In genomic region chr20:20002101-20002998, GRCh38 we compare ENCODE assay signal across 10 cellular contexts. TPM values are rescaled to one million over a fixed set of nuclear protein-coding genes. Genes with fewer than 3 reads are reported as not detected.
DNase-seq lines count a peak whose midpoint lies in the region; ATAC-seq and TF ChIP-seq lines count a peak whose summit lies in the region.
"Had no signal": no experiment of that assay in that cellular context is flagged by ENCODE, and none has a peak within 500 bp of the region (broad histone marks: within the 10 kb centered on the region; RNA-seq: fewer than 3 reads in every experiment).

No MANE protein-coding gene starts in this region.

- no peak overlapping the region for H3K9ac ChIP-seq in SK-N-SH

- H4K20me1 ChIP-seq in SK-N-SH (ENCODE audit: insufficient read depth) = no peaks in the 10 kb centered on the region

- H3F3A ChIP-seq in SK-N-SH (replicated peaks; ENCODE audit: insufficient read depth) = no peaks in the 10 kb centered on the region

- TF ChIP-seq RAD21 in SK-N-SH (IDR thresholded peaks at IDR 0.05; ENCODE audit: low read length) = no peak

- 76% methylated on average over 9 of the region's 9 CpGs for WGBS in SK-N-SH (ENCODE audit: low lambda C conversion rate)
- WGBS in right lobe of liver (ENCODE audit: insufficient coverage, low coverage, low lambda C conversion rate, missing lambda C conversion rate) = 17% methylated on average over 9 of the region's 9 CpGs

- H3K4me1 Mint-ChIP-seq in activated naive CD8-positive, alpha-beta T cell treated with anti-CD3 and anti-CD28 coated beads, Interleukin-2, amount 10 ng/mL, durations not matched to agents 7 days and 5 days = peaks cover 14% of the 10 kb centered on the region
- peaks cover 5 to 12% of the 10 kb centered on the region in 2 donors for H3K4me1 Mint-ChIP-seq in effector memory CD8-positive, alpha-beta T cell (ENCODE audit: low read depth in 2 of 2)

- 0 out of 2 replicates have a peak, but pooled peaks cover 4% of the 10 kb centered on the region for H3K79me2 ChIP-seq in SK-N-SH (ENCODE audit: insufficient read depth)

- peaks cover 37% of the 10 kb centered on the region for H3K27me3 Mint-ChIP-seq in activated naive CD8-positive, alpha-beta T cell treated with anti-CD3 and anti-CD28 coated beads, Interleukin-2, amount 10 ng/mL, durations not matched to agents 7 days and 5 days
- H3K27me3 Mint-ChIP-seq in effector memory CD8-positive, alpha-beta T cell = peaks cover 50 to 79% of the 10 kb centered on the region in 2 donors

- ATAC-seq in SK-N-SH treated with all-trans-retinoic acid at 6 μM for 48 hours (peak; percentile 87), right lobe of liver (peak; percentile 42 to 88 (median 48)), thoracic aorta (ENCODE audit: insufficient number of reproducible peaks, low FRiP score, low read depth) (no peak), GM21825 (IDR thresholded peaks at IDR 0.05; ENCODE audit: unreplicated experiment) (no peak)
- no peak for ATAC-seq in activated naive CD8-positive, alpha-beta T cell treated with anti-CD3 and anti-CD28 coated beads, Interleukin-2, amount 10 ng/mL, durations not matched to agents 7 days and 5 days (ENCODE audit: low read depth)
- ATAC-seq in effector memory CD8-positive, alpha-beta T cell (replicated peaks) = no peak

- no peak for TF ChIP-seq POLR2A in right lobe of liver (IDR thresholded peaks at IDR 0.05)

- no peak overlapping the region for H2AFZ ChIP-seq in SK-N-SH (ENCODE audit: low read depth)

- no peak overlapping the region for H3K27ac Mint-ChIP-seq in activated naive CD8-positive, alpha-beta T cell treated with anti-CD3 and anti-CD28 coated beads, Interleukin-2, amount 10 ng/mL, durations not matched to agents 7 days and 5 days
- H3K27ac Mint-ChIP-seq in effector memory CD8-positive, alpha-beta T cell = no peak overlapping the region

- no peak for TF ChIP-seq EP300 in SK-N-SH (IDR thresholded peaks at IDR 0.05; ENCODE audit: borderline replicate concordance in 1 of 2, low read depth in 1 of 2, low read length in 1 of 2)

- H3K4me3 Mint-ChIP-seq in activated naive CD8-positive, alpha-beta T cell treated with anti-CD3 and anti-CD28 coated beads, Interleukin-2, amount 10 ng/mL, durations not matched to agents 7 days and 5 days = peak overlapping the region; percentile 71
- H3K4me3 Mint-ChIP-seq in effector memory CD8-positive, alpha-beta T cell = peak overlapping the region in 1 of 2 donors; percentile 2

- H3K27me3 ChIP-seq in SK-N-SH (ENCODE audit: insufficient read depth) = no peaks in the 10 kb centered on the region
- H3K27me3 ChIP-seq in right lobe of liver = no peaks in the 10 kb centered on the region
- no peaks in the 10 kb centered on the region for H3K27me3 ChIP-seq in thoracic aorta (replicated peaks; ENCODE audit: insufficient read depth)

- no peak overlapping the region for H3K4me3 ChIP-seq in SK-N-SH (ENCODE audit: low read depth in 2 of 2, low read length in 1 of 2)
- H3K4me3 ChIP-seq in right lobe of liver = no peak overlapping the region
- peak overlapping the region; percentile 57 for H3K4me3 ChIP-seq in thoracic aorta

- no peaks in the 10 kb centered on the region for H3K9me3 ChIP-seq in SK-N-SH
- no peaks in the 10 kb centered on the region for H3K9me3 ChIP-seq in right lobe of liver
- H3K9me3 ChIP-seq in thoracic aorta = no peaks in the 10 kb centered on the region

- no peaks in the 10 kb centered on the region for H3K9me3 Mint-ChIP-seq in activated naive CD8-positive, alpha-beta T cell treated with anti-CD3 and anti-CD28 coated beads, Interleukin-2, amount 10 ng/mL, durations not matched to agents 7 days and 5 days
- no peaks in the 10 kb centered on the region for H3K9me3 Mint-ChIP-seq in effector memory CD8-positive, alpha-beta T cell

- H3K4me1 ChIP-seq in SK-N-SH (ENCODE audit: control insufficient read depth in 1 of 2, insufficient read depth in 2 of 2, low read depth in 1 of 2, low read length in 1 of 2) (peaks cover 6 to 12% of the 10 kb centered on the region in 2 experiments; a peak in 2 of 4 replicates), right lobe of liver (peaks cover 0 to 37% (median 13%) of the 10 kb centered on the region in 4 donors), thoracic aorta (ENCODE audit: control insufficient read depth in 1 of 2, low read depth in 2 of 2) (peaks cover 11 to 63% of the 10 kb centered on the region in 2 donors)

- CTCF ChIA-PET in SK-N-SH (lab: Yijun Ruan, JAX) = interaction anchor here (1.0 to 1.1 kb wide), 2 partner anchors 8 to 15 kb away, joined by 3 read pairs; partner anchors contain the start of gene NAA20

- no peaks in the 10 kb centered on the region for H3K9me2 ChIP-seq in SK-N-SH

- H3K36me3 ChIP-seq in SK-N-SH (replicated peaks in 1 of 2; ENCODE audit: control insufficient read depth in 1 of 2, insufficient read depth in 2 of 2, low read length in 1 of 2) (peaks cover 0 to 3% of the 10 kb centered on the region in 2 experiments), right lobe of liver (peaks cover 0 to 8% (median 0%) of the 10 kb centered on the region in 4 donors), thoracic aorta (peaks cover 19% of the 10 kb centered on the region)

- H3K36me3 Mint-ChIP-seq in activated naive CD8-positive, alpha-beta T cell treated with anti-CD3 and anti-CD28 coated beads, Interleukin-2, amount 10 ng/mL, durations not matched to agents 7 days and 5 days = no peaks in the 10 kb centered on the region
- no peaks in the 10 kb centered on the region for H3K36me3 Mint-ChIP-seq in effector memory CD8-positive, alpha-beta T cell (ENCODE audit: insufficient read depth)

- intact Hi-C loops in right lobe of liver (cut with DNase I) = no loop called here

- POLR2A ChIA-PET in SK-N-SH (lab: Yijun Ruan, JAX) = no interaction called here
- POLR2A ChIA-PET in activated naive CD8-positive, alpha-beta T cell treated with anti-CD3 and anti-CD28 coated beads, Interleukin-2, amount 10 ng/mL, durations not matched to agents 7 days and 5 days (lab: Charles Lee) = no interaction called here

- TF ChIP-seq CTCF in SK-N-SH (IDR thresholded peaks at IDR 0.05) (no peak), right lobe of liver (IDR thresholded peaks at IDR 0.05) (no peak), thoracic aorta (IDR thresholded peaks at IDR 0.05) (no peak)

- H3K4me2 ChIP-seq in SK-N-SH = no peak overlapping the region

- DNase-seq in SK-N-SH (no peak), right lobe of liver (peak in 1 of 3 donors; percentile 76), thoracic aorta (ENCODE audit: low spot score) (no peak), hypothalamus (lab: John Stamatoyannopoulos, UW) (no peak)
- DNase-seq in activated naive CD8-positive, alpha-beta T cell treated with anti-CD3 and anti-CD28 coated beads, Interleukin-2, amount 10 ng/mL, durations not matched to agents 7 days and 5 days = no peak
- no peak for DNase-seq in effector memory CD8-positive, alpha-beta T cell
- DNase-seq: NCI-H2029 treated with DMSO at 0.1 percent for 48 hours, retina had no signal

- H3K27ac ChIP-seq in SK-N-SH (ENCODE audit: low read depth in 2 of 2, low read length in 1 of 2) = no peak overlapping the region; a peak in 1 of 4 replicates
- peak overlapping the region in 2 of 3 donors; percentile 18 to 55 for H3K27ac ChIP-seq in right lobe of liver
- H3K27ac ChIP-seq in thoracic aorta = peak overlapping the region; percentile 74 to 80

TF ChIP-seq in SK-N-SH treated with all-trans-retinoic acid at 6 μM for 48 hours, 23 proteins besides CTCF, POLR2A, EP300 and RAD21:
- TF ChIP-seq ISL1 (CRISPR knock-in tag; IDR thresholded peaks at IDR 0.05) (no peak), ZNF70 (CRISPR knock-in tag; IDR thresholded peaks at IDR 0.05) (no peak), TCF4 (CRISPR knock-in tag; IDR thresholded peaks at IDR 0.05; ENCODE audit: borderline replicate concordance) (no peak)

TF ChIP-seq in SK-N-SH, 30 proteins besides CTCF, POLR2A, EP300 and RAD21:
- TF ChIP-seq FOXJ3 (CRISPR knock-in tag; IDR thresholded peaks at IDR 0.05) (no peak), NFIC (IDR thresholded peaks at IDR 0.05; ENCODE audit: borderline replicate concordance) (no peak)
- TF ChIP-seq, protein P1, sequence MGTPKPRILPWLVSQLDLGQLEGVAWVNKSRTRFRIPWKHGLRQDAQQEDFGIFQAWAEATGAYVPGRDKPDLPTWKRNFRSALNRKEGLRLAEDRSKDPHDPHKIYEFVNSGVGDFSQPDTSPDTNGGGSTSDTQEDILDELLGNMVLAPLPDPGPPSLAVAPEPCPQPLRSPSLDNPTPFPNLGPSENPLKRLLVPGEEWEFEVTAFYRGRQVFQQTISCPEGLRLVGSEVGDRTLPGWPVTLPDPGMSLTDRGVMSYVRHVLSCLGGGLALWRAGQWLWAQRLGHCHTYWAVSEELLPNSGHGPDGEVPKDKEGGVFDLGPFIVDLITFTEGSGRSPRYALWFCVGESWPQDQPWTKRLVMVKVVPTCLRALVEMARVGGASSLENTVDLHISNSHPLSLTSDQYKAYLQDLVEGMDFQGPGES (IDR thresholded peaks at IDR 0.05; ENCODE audit: low read depth, low read length) = no peak

RNA-seq across cellular contexts. Expression of gene NAA20, which starts 14.8 kb away (rescaled TPM):
- 85.0 and 91.8 TPM in 2 replicates for polyA plus RNA-seq in SK-N-SH (2012; rRNA removed)
- 103 and 119 TPM in 2 replicates for polyA plus RNA-seq in SK-N-SH (2012; cell fraction: cytosol; rRNA removed)
- 20.4 and 44.9 TPM in 2 replicates for polyA plus RNA-seq in SK-N-SH (2012; cell fraction: nucleus; rRNA removed)
- total RNA-seq in activated naive CD8-positive, alpha-beta T cell treated with anti-CD3 and anti-CD28 coated beads, Interleukin-2, amount 10 ng/mL, durations not matched to agents 7 days and 5 days = 10 to 100 TPM; 40.1 to 42.7 TPM
- 10 to 100 TPM; 34.0 to 48.0 (median 41.7) TPM for total RNA-seq in right lobe of liver
- total RNA-seq in thoracic aorta = 10 to 100 TPM; 14.6 to 16.9 TPM

RNA-seq across cellular contexts. Expression of gene CRNKL1, which starts 49.9 kb away (rescaled TPM):
- polyA plus RNA-seq in SK-N-SH (2012; rRNA removed) = 7.6 and 8.9 TPM in 2 replicates
- polyA plus RNA-seq in SK-N-SH (2012; cell fraction: cytosol; rRNA removed) = 10.1 and 12.3 TPM in 2 replicates
- 7.1 and 10.3 TPM in 2 replicates for polyA plus RNA-seq in SK-N-SH (2012; cell fraction: nucleus; rRNA removed)
- 10 to 100 TPM; 23.2 to 25.1 TPM for total RNA-seq in activated naive CD8-positive, alpha-beta T cell treated with anti-CD3 and anti-CD28 coated beads, Interleukin-2, amount 10 ng/mL, durations not matched to agents 7 days and 5 days
- total RNA-seq in right lobe of liver (10 to 100 TPM in 1 of 6 experiments, 1 to 10 TPM in 5; 5.5 to 13.2 (median 7.2) TPM), thoracic aorta (10 to 100 TPM; 17.3 to 24.5 TPM)

RNA-seq across cellular contexts. Expression of gene CFAP61, which starts 50.0 kb away (rescaled TPM):
- polyA plus RNA-seq in SK-N-SH (2012; rRNA removed) = 0.26 and 0.62 TPM in 2 replicates
- polyA plus RNA-seq in SK-N-SH (2012; cell fraction: cytosol; rRNA removed) = 0.39 and 0.53 TPM in 2 replicates
- 0.55 and 0.94 TPM in 2 replicates for polyA plus RNA-seq in SK-N-SH (2012; cell fraction: nucleus; rRNA removed)
- not detected for total RNA-seq in activated naive CD8-positive, alpha-beta T cell treated with anti-CD3 and anti-CD28 coated beads, Interleukin-2, amount 10 ng/mL, durations not matched to agents 7 days and 5 days
- total RNA-seq in right lobe of liver = not detected
- total RNA-seq in thoracic aorta = under 1 TPM in 1 of 2 donors, not detected in 1; 0.27 TPM

Comparison
In these comparisons a context has a peak if more than half of its experiments do, and no peak if none do; other contexts are left out.
1. ATAC-seq: peak in SK-N-SH treated with all-trans-retinoic acid at 6 μM for 48 hours (single experiment) and right lobe of liver (4 of 4); none in activated naive CD8-positive, alpha-beta T cell treated with anti-CD3 and anti-CD28 coated beads, Interleukin-2, amount 10 ng/mL, durations not matched to agents 7 days and 5 days (single experiment), thoracic aorta (single experiment), effector memory CD8-positive, alpha-beta T cell (single experiment) and GM21825 (single experiment).
2. H3K27ac ChIP-seq: peak in right lobe of liver (2 of 3) and thoracic aorta (2 of 2); none in SK-N-SH (0 of 2).